ENCODE assay signal across 24 cellular contexts in genomic region chr2:102765061-102765460, GRCh38.
"Had no signal": no experiment of that assay in that cellular context is flagged by ENCODE, and none has a peak within 500 bp of the region (broad histone marks: within the 10 kb centered on the region; RNA-seq: fewer than 3 reads in every experiment).

No MANE protein-coding gene starts in this region.

- H3K79me2 ChIP-seq: hepatocyte, parathyroid adenoma had no signal

- H3K27me3 ChIP-seq: foreskin keratinocyte, hepatocyte, left lung, testis, tibial nerve, upper lobe of right lung had no signal

- H3K27ac ChIP-seq: coronary artery, foreskin keratinocyte, hepatocyte, left lung, parathyroid adenoma, prostate gland, testis, tibial nerve, upper lobe of right lung had no signal

- H3K36me3 ChIP-seq: left lung, prostate gland, tibial nerve, upper lobe of right lung had no signal

- H3K4me1 ChIP-seq: foreskin keratinocyte, left lung, parathyroid adenoma, prostate gland, testis, tibial nerve, upper lobe of right lung had no signal

- ATAC-seq: foreskin keratinocyte; left lung; stimulated activated memory B cell treated with anti-CD40 and anti-IgM and Interleukin-4, amounts not matched to agents 10 μg/mL and 1 μg/mL and 100 μg/mL, for 72 hours; stimulated activated naive CD8-positive, alpha-beta T cell treated with anti-CD3 and anti-CD28 coated beads, Interleukin-15, amount 100 ng/mL, for 72 hours; upper lobe of right lung had no signal

- H3K4me2 ChIP-seq: hepatocyte had no signal

- H3K9ac ChIP-seq: parathyroid adenoma had no signal

- H2AFZ ChIP-seq: hepatocyte, parathyroid adenoma had no signal

- H3K4me3 ChIP-seq: coronary artery, hepatocyte, left lung, lung, prostate gland, testis, tibial nerve, upper lobe of right lung had no signal

- DNase-seq: caudate nucleus; effector CD4-positive, alpha-beta T cell; endodermal cell; erythroblast; foreskin keratinocyte; head of caudate nucleus; left lung; mesenchymal stem cell; midbrain; naive B cell; occipital lobe; retina; stimulated activated CD4-positive, alpha-beta T cell treated with anti-CD3 and anti-CD28 coated beads, Interleukin-1b, Interleukin-23, amount 100 ng/mL, for 48 hours; stimulated activated CD4-positive, alpha-beta T cell treated with anti-CD3 and anti-CD28 coated beads, Interleukin-4, amount 100 ng/mL, for 24 hours; stimulated activated naive CD8-positive, alpha-beta T cell treated with anti-CD3 and anti-CD28 coated beads, Interleukin-15, amount 100 ng/mL, for 72 hours; testis; upper lobe of right lung had no signal

- H3K9me3 ChIP-seq: left lung, prostate gland, testis, tibial nerve, upper lobe of right lung had no signal
